Comparison of ENCODE assay signal across 21 cellular contexts in the genomic region with DNA sequence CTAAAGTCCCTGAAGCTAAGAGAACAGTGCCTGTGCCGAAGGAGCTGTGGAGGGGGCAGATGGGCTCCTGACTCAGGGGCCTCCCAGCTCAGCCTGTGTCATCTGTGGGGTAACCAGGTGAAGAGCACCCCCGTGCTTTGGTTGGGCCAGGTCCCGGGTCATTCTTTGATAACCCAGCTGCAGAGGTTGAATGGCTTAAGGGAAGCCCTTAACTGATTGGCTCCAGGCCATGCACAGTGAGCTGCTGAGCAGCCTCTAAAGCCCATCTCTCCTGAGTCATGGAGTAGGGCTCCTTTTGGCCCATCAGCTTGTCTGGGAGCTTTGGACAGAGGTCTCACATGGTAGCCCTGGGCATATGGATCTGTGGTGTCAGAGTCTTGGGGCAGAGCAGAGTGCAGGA. TPM values are rescaled to one million over a fixed set of nuclear protein-coding genes. Genes with fewer than 3 reads are reported as not detected.
A peak's percentile ranks its signal among the peaks of the same experiment; 100 is the strongest.
DNase-seq lines count a peak whose midpoint lies in the region; ATAC-seq and TF ChIP-seq lines count a peak whose summit lies in the region.
"Had no signal": no experiment of that assay in that cellular context is flagged by ENCODE, and none has a peak within 500 bp of the region (broad histone marks: within the 10 kb centered on the region; RNA-seq: fewer than 3 reads in every experiment).

No MANE protein-coding gene starts in this region.

- no peak overlapping the region for H3K4me3 Mint-ChIP-seq in nephron progenitor cell
- H3K4me3 Mint-ChIP-seq: activated CD4-positive, alpha-beta memory T cell treated with anti-CD3 and anti-CD28 coated beads, Interleukin-2, amount 10 ng/mL, durations not matched to agents 7 days and 5 days had no signal

- no peak overlapping the region for H3K27ac ChIP-seq in lower lobe of right lung
- H3K27ac ChIP-seq: Peyer's patch, right lobe of liver had no signal

- H3K36me3 Mint-ChIP-seq in nephron progenitor cell (ENCODE audit: low read depth), result peaks cover 35% of the 10 kb centered on the region

- peaks cover 15% of the 10 kb centered on the region for H3K4me1 ChIP-seq in lower lobe of right lung

- DNase-seq in AG10803 (ENCODE audit: low read depth), result peak; percentile 24
- peak; percentile 27 for DNase-seq in MG63
- DNase-seq in astrocyte of the spinal cord (ENCODE audit: low read depth, low spot score), result peak; percentile 34
- DNase-seq in lower lobe of right lung, result peak; percentile 4
- DNase-seq in anterior cingulate cortex (lab: John Stamatoyannopoulos, UW), result no peak
- no peak for DNase-seq in nephron progenitor cell
- DNase-seq in SHP77 treated with DMSO at 0.1 percent for 48 hours (lab: John Stamatoyannopoulos, UW), result no peak
- no peak for DNase-seq in H7
- DNase-seq: activated CD4-positive, alpha-beta memory T cell treated with anti-CD3 and anti-CD28 coated beads, Interleukin-2, amount 10 ng/mL, durations not matched to agents 7 days and 5 days; AML-193; Calu3; foreskin melanocyte; NCI-H1092 treated with DMSO at 0.1 percent for 48 hours; NCI-H2081 treated with DMSO at 0.1 percent for 48 hours; occipital lobe; Peyer's patch; stimulated activated CD4-positive, alpha-beta T cell treated with anti-CD3 and anti-CD28 coated beads, Interleukin-2, amount 100 ng/mL, for 24 hours; substantia nigra; SW 1271 had no signal

- intact Hi-C loops in lower lobe of right lung (cut with DNase I), result no loop called here

- H3K36me3 ChIP-seq in MG63 (no peaks in the 10 kb centered on the region), lower lobe of right lung (no peaks in the 10 kb centered on the region), H7 (replicated peaks; ENCODE audit: control insufficient read depth, insufficient read depth, low read length) (peaks cover 4% of the 10 kb centered on the region; the same call in 1 of the 2 replicates)
- H3K36me3 ChIP-seq: Peyer's patch, right lobe of liver had no signal

- TF ChIP-seq CTCF in AG10803 (conservative IDR thresholded peaks at IDR 0.05; ENCODE audit: low read length) (no peak), astrocyte of the spinal cord (IDR thresholded peaks at IDR 0.05; ENCODE audit: low read depth, low read length) (no peak), lower lobe of right lung (IDR thresholded peaks at IDR 0.05) (no peak), nephron progenitor cell (IDR thresholded peaks at IDR 0.05) (no peak)

- H3K27ac Mint-ChIP-seq in nephron progenitor cell, result no peak overlapping the region
- H3K27ac Mint-ChIP-seq: activated CD4-positive, alpha-beta memory T cell treated with anti-CD3 and anti-CD28 coated beads, Interleukin-2, amount 10 ng/mL, durations not matched to agents 7 days and 5 days had no signal

- peaks cover 14% of the 10 kb centered on the region for H3K9me3 Mint-ChIP-seq in nephron progenitor cell
- H3K9me3 Mint-ChIP-seq: activated CD4-positive, alpha-beta memory T cell treated with anti-CD3 and anti-CD28 coated beads, Interleukin-2, amount 10 ng/mL, durations not matched to agents 7 days and 5 days had no signal

- peaks cover 27% of the 10 kb centered on the region for H3K4me1 Mint-ChIP-seq in nephron progenitor cell
- H3K4me1 Mint-ChIP-seq: activated CD4-positive, alpha-beta memory T cell treated with anti-CD3 and anti-CD28 coated beads, Interleukin-2, amount 10 ng/mL, durations not matched to agents 7 days and 5 days had no signal

- in situ Hi-C loops in astrocyte of the spinal cord (cut with HindIII; ENCODE audit: low sequenced_read_pairs), result no loop called here

- no peak overlapping the region for H3K4me3 ChIP-seq in AG10803 (ENCODE audit: low read length)
- no peak overlapping the region for H3K4me3 ChIP-seq in MG63
- no peak overlapping the region for H3K4me3 ChIP-seq in astrocyte of the spinal cord (ENCODE audit: low read depth, low read length)
- no peak overlapping the region for H3K4me3 ChIP-seq in lower lobe of right lung
- H3K4me3 ChIP-seq in H7 (ENCODE audit: insufficient read depth, low read depth, low read length), result no peak overlapping the region
- H3K4me3 ChIP-seq: Peyer's patch, right lobe of liver had no signal

- no peaks in the 10 kb centered on the region for H3K27me3 Mint-ChIP-seq in nephron progenitor cell (ENCODE audit: low read depth, poor library complexity)

- H3K9me3 ChIP-seq in MG63 (no peaks in the 10 kb centered on the region), lower lobe of right lung (no peaks in the 10 kb centered on the region)
- H3K9me3 ChIP-seq: Peyer's patch, right lobe of liver had no signal

- no peak for ATAC-seq in lower lobe of right lung
- ATAC-seq: left lobe of liver had no signal

- H3K27me3 ChIP-seq in MG63, result no peaks in the 10 kb centered on the region
- no peaks in the 10 kb centered on the region for H3K27me3 ChIP-seq in lower lobe of right lung (ENCODE audit: low read depth)
- H3K27me3 ChIP-seq in H7 (ENCODE audit: control insufficient read depth, insufficient read depth, low read length), result no peaks in the 10 kb centered on the region
- H3K27me3 ChIP-seq: Peyer's patch, right lobe of liver had no signal

RNA-seq across cellular contexts. Expression of a gene that starts 28.7 kb away (rescaled TPM):
- total RNA-seq in MG63 (2014; rRNA removed; shearing (Covaris generic); ENCODE audit: low replicate concordance), result 1.1 and 1.3 TPM in 2 replicates
- 13.0 TPM for total RNA-seq in lower lobe of right lung
- 10.5 and 10.8 TPM in 2 replicates for total RNA-seq in H7 (2014; rRNA removed; shearing (Covaris generic))

Comparison
In these comparisons a context has a peak if more than half of its experiments do, and no peak if none do; other contexts are left out.
1. DNase-seq: peak in AG10803 (single experiment), MG63 (single experiment), astrocyte of the spinal cord (single experiment) and lower lobe of right lung (single experiment); none in anterior cingulate cortex (0 of 58), nephron progenitor cell (single experiment), SHP77 treated with DMSO at 0.1 percent for 48 hours (single experiment) and H7 (single experiment).